20 cellular contexts compared by ENCODE assay signal in the genomic region with DNA sequence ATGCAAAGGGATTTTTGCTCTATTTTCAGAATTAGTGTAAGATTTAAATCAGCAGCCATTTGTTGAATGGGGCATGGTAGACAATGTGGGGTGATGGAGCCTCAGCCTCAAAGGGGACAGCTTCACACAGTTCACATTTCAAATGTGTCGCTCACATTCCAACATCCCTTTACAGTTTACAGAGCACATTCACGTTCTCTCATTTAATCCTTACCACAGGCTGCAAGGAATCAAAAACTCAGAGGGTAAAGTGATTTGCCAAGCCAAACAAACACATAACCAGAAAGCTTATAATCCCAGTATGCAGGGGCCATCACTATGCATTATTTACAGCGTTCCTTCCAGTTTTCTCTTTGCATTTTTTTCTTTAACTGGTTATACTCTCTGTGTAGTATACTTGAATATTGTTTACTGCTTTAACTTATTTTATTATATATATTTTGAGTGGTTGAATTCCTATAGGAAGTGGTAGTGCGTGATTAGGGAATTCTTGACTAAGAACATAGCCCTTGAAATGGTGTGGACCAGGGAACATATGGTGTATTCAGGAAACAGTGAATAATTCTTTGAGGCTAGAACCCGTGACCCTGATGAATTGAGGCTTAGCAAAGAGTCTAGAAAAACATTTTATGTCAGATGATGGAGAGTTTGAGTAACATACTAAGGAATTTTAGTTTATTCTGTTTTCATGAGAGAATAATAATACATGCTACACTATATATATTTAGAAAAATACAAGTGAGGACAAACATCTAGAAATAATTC.
"Had no signal": no experiment of that assay in that cellular context is flagged by ENCODE, and none has a peak within 500 bp of the region (broad histone marks: within the 10 kb centered on the region; RNA-seq: fewer than 3 reads in every experiment).

No MANE protein-coding gene starts in this region.

- H3K9me3 ChIP-seq: psoas muscle, suprapubic skin, transverse colon, vagina had no signal

- H3K4me1 ChIP-seq: psoas muscle, vagina had no signal

- H3K27ac ChIP-seq: coronary artery, hepatocyte, psoas muscle, suprapubic skin, transverse colon, vagina had no signal

- H3K27me3 Mint-ChIP-seq: activated naive CD8-positive, alpha-beta T cell; stimulated activated naive CD8-positive, alpha-beta T cell treated with anti-CD3 and anti-CD28 coated beads, Interleukin-15, amount 100 ng/mL, for 72 hours had no signal

- H3K27ac Mint-ChIP-seq: activated naive CD8-positive, alpha-beta T cell; stimulated activated naive CD8-positive, alpha-beta T cell treated with anti-CD3 and anti-CD28 coated beads, Interleukin-15, amount 100 ng/mL, for 72 hours had no signal

- H3K4me1 Mint-ChIP-seq: stimulated activated naive CD8-positive, alpha-beta T cell treated with anti-CD3 and anti-CD28 coated beads, Interleukin-15, amount 100 ng/mL, for 72 hours had no signal

- H3K9me3 Mint-ChIP-seq: brain; stimulated activated naive CD8-positive, alpha-beta T cell treated with anti-CD3 and anti-CD28 coated beads, Interleukin-15, amount 100 ng/mL, for 72 hours had no signal

- H3K4me3 Mint-ChIP-seq: activated naive CD8-positive, alpha-beta T cell; brain; stimulated activated naive CD8-positive, alpha-beta T cell treated with anti-CD3 and anti-CD28 coated beads, Interleukin-15, amount 100 ng/mL, for 72 hours had no signal

- H3K36me3 Mint-ChIP-seq: activated naive CD8-positive, alpha-beta T cell; brain had no signal

- H3K27me3 ChIP-seq: hepatocyte, suprapubic skin, transverse colon, vagina had no signal

- ATAC-seq: activated CD4-positive, CD25-positive, alpha-beta regulatory T cell treated with anti-CD3 and anti-CD28 coated beads, Interleukin-2, amount 50 U/mL, for 24 hours; psoas muscle; right cardiac atrium; stimulated activated naive CD8-positive, alpha-beta T cell treated with anti-CD3 and anti-CD28 coated beads, Interleukin-15, amount 100 ng/mL, for 72 hours had no signal

- H2AFZ ChIP-seq: hepatocyte had no signal

- H3K4me2 ChIP-seq: hepatocyte had no signal

- DNase-seq: activated CD4-positive, alpha-beta T cell treated with anti-CD3 and anti-CD28 coated beads, Interleukin-2, amount 50 U/mL, for 1 hour; activated CD8-positive, alpha-beta memory T cell treated with anti-CD3 and anti-CD28 coated beads for 24 hours; activated CD8-positive, alpha-beta memory T cell treated with anti-CD3 and anti-CD28 coated beads, Interleukin-2, amount 50 U/mL, for 48 hours; activated gamma-delta T cell treated with Interleukin-2 at 50 U/mL for 16 hours; amniotic stem cell; central memory CD4-positive, alpha-beta T cell; islet precursor cell; psoas muscle; right cardiac atrium; stimulated activated naive CD8-positive, alpha-beta T cell treated with anti-CD3 and anti-CD28 coated beads, Interleukin-15, amount 100 ng/mL, for 72 hours; T-helper 1 cell; T-helper 9 cell; transverse colon had no signal

- H3K4me3 ChIP-seq: coronary artery, hepatocyte, psoas muscle, suprapubic skin, transverse colon, vagina had no signal

- H3K36me3 ChIP-seq: suprapubic skin, transverse colon, vagina had no signal

- H3K79me2 ChIP-seq: hepatocyte had no signal
